ENCODE assay signal across 11 cellular contexts in genomic region chr16:1180772-1181714, GRCh38. TPM values are rescaled to one million over a fixed set of nuclear protein-coding genes. Genes with fewer than 3 reads are reported as not detected.
DNase-seq lines count a peak whose midpoint lies in the region; ATAC-seq and TF ChIP-seq lines count a peak whose summit lies in the region.
"Had no signal": no experiment of that assay in that cellular context is flagged by ENCODE, and none has a peak within 500 bp of the region (broad histone marks: within the 10 kb centered on the region; RNA-seq: fewer than 3 reads in every experiment).

No MANE protein-coding gene starts in this region.

- peak; percentile 49 for DNase-seq in Caki2 (ENCODE audit: low read depth)
- DNase-seq in adrenal gland, result peak in 1 of 7 donors; percentile 13
- DNase-seq in left ventricle myocardium superior, result peak; percentile 68
- DNase-seq in NCI-H2081 (lab: John Stamatoyannopoulos, UW), result no peak
- no peak for DNase-seq in NCI-H128 (lab: John Stamatoyannopoulos, UW; ENCODE audit: unreplicated experiment)
- no peak for DNase-seq in activated naive CD4-positive, alpha-beta T cell treated with anti-CD3 and anti-CD28 coated beads, Interleukin-2, amount 50 U/mL, for 72 hours (ENCODE audit: low spot score in 2 of 2)
- DNase-seq: activated CD4-positive, alpha-beta T cell treated with anti-CD3 and anti-CD28 coated beads for 1 hour; activated gamma-delta T cell treated with Interleukin-2 at 50 U/mL for 16 hours; effector memory CD8-positive, alpha-beta T cell had no signal

- 59 to 67% (median 62%) methylated on average over 18 to 45 of the region's 45 CpGs for WGBS in adrenal gland, 4 donors

- no peak for TF ChIP-seq CTCF in adrenal gland (IDR thresholded peaks at IDR 0.05)

- peak overlapping the region; percentile 30 for H3K9ac ChIP-seq in rectal smooth muscle tissue (ENCODE audit: low read length)

- H3K27me3 ChIP-seq in adrenal gland, result no peaks in the 10 kb centered on the region
- H3K27me3 ChIP-seq in rectal smooth muscle tissue (ENCODE audit: control insufficient read depth, insufficient read depth, low read length), result no peaks in the 10 kb centered on the region

- H3K4me3 ChIP-seq in adrenal gland, result no peak overlapping the region
- H3K4me3 ChIP-seq in rectal smooth muscle tissue (ENCODE audit: low read length), result no peak overlapping the region

- no peaks in the 10 kb centered on the region for H3K36me3 ChIP-seq in adrenal gland (replicated peaks in 1 of 2)
- H3K36me3 ChIP-seq in rectal smooth muscle tissue (ENCODE audit: control insufficient read depth, insufficient read depth, low read length), result no peaks in the 10 kb centered on the region

- H3K4me1 ChIP-seq in adrenal gland (replicated peaks in 1 of 2), result peaks cover 12 to 24% of the 10 kb centered on the region in 2 donors
- H3K4me1 ChIP-seq in rectal smooth muscle tissue (ENCODE audit: control insufficient read depth, insufficient read depth, low read length), result peaks cover 38% of the 10 kb centered on the region

- no peak overlapping the region for H3K27ac Mint-ChIP-seq in activated naive CD4-positive, alpha-beta T cell treated with anti-CD3 and anti-CD28 coated beads, Interleukin-2, amount 50 U/mL, for 72 hours
- H3K27ac Mint-ChIP-seq: effector memory CD8-positive, alpha-beta T cell had no signal

- no peak for TF ChIP-seq POLR2A in adrenal gland (IDR thresholded peaks at IDR 0.05)

- in situ Hi-C loops in Caki2 (cut with HindIII; ENCODE audit: low pct_unique_long_range_greater_than_20kb, low sequenced_read_pairs), result no loop called here

- ATAC-seq in left ventricle myocardium superior, result peak; percentile 75
- ATAC-seq in activated naive CD4-positive, alpha-beta T cell treated with anti-CD3 and anti-CD28 coated beads, Interleukin-2, amount 50 U/mL, for 72 hours, result no peak
- ATAC-seq in GM19328 (IDR thresholded peaks at IDR 0.05; ENCODE audit: unreplicated experiment), result no peak
- ATAC-seq: effector memory CD8-positive, alpha-beta T cell had no signal

- H3K9me3 Mint-ChIP-seq in activated naive CD4-positive, alpha-beta T cell treated with anti-CD3 and anti-CD28 coated beads, Interleukin-2, amount 50 U/mL, for 72 hours, result no peaks in the 10 kb centered on the region
- H3K9me3 Mint-ChIP-seq: effector memory CD8-positive, alpha-beta T cell had no signal

- intact Hi-C loops in adrenal gland (cut with DNase I), result no loop called here
- intact Hi-C loops in left ventricle myocardium superior (cut with micrococcal nuclease), result no loop called here

- H3K36me3 Mint-ChIP-seq in activated naive CD4-positive, alpha-beta T cell treated with anti-CD3 and anti-CD28 coated beads, Interleukin-2, amount 50 U/mL, for 72 hours, result no peaks in the 10 kb centered on the region

- peak overlapping the region in 3 of 5 donors; percentile 26 to 30 (median 27) for H3K27ac ChIP-seq in adrenal gland
- peak overlapping the region; percentile 97 for H3K27ac ChIP-seq in rectal smooth muscle tissue (ENCODE audit: low read depth, low read length)

- no peaks in the 10 kb centered on the region for H3K9me3 ChIP-seq in adrenal gland (replicated peaks in 1 of 3)

RNA-seq across cellular contexts. Expression of gene CACNA1H, which starts 28.1 kb away (rescaled TPM):
- 9.7 and 10.8 TPM in 2 replicates for total RNA-seq in Caki2 (2014; rRNA removed; shearing (Covaris generic); ENCODE audit: low replicate concordance)
- 100 to 1,000 TPM in 1 of 8 donors, 10 to 100 TPM in 7; 25.1 to 121 (median 41.7) TPM for total RNA-seq in adrenal gland
- polyA plus RNA-seq in adrenal gland, result 10 to 100 TPM; 20.1 to 36.2 (median 21.7) TPM
- 3.2 TPM for total RNA-seq in left ventricle myocardium superior
- 1 to 10 TPM in 1 of 2 donors, under 1 TPM in 1; 0.68 to 1.7 TPM for total RNA-seq in activated naive CD4-positive, alpha-beta T cell treated with anti-CD3 and anti-CD28 coated beads, Interleukin-2, amount 50 U/mL, for 72 hours

RNA-seq across cellular contexts. Expression of gene TPSG1, which starts 44.0 kb away (rescaled TPM):
- not detected in 2 replicates for total RNA-seq in Caki2 (2014; rRNA removed; shearing (Covaris generic); ENCODE audit: low replicate concordance)
- 1 to 10 TPM in 1 of 8 donors, under 1 TPM in 2, not detected in 5; 0.18 to 5.5 (median 0.29) TPM for total RNA-seq in adrenal gland
- 1 to 10 TPM in 1 of 3 donors, under 1 TPM in 1, not detected in 1; 0.34 to 2.7 TPM for polyA plus RNA-seq in adrenal gland
- not detected for total RNA-seq in left ventricle myocardium superior
- not detected for total RNA-seq in activated naive CD4-positive, alpha-beta T cell treated with anti-CD3 and anti-CD28 coated beads, Interleukin-2, amount 50 U/mL, for 72 hours

RNA-seq across cellular contexts. Expression of gene TPSB2, which starts 48.9 kb away (rescaled TPM):
- total RNA-seq in Caki2 (2014; rRNA removed; shearing (Covaris generic); ENCODE audit: low replicate concordance), result not detected in 2 replicates
- total RNA-seq in adrenal gland (1 to 10 TPM in 2 of 8 donors, under 1 TPM in 3, not detected in 3; 0.54 to 6.6 (median 0.78) TPM), left ventricle myocardium superior (7.3 TPM)
- 1 to 10 TPM in 1 of 3 donors, under 1 TPM in 1, not detected in 1; 0.32 to 5.1 TPM for polyA plus RNA-seq in adrenal gland
- 1 to 10 TPM in 1 of 2 donors, not detected in 1; 1.3 TPM for total RNA-seq in activated naive CD4-positive, alpha-beta T cell treated with anti-CD3 and anti-CD28 coated beads, Interleukin-2, amount 50 U/mL, for 72 hours

RNA-seq across cellular contexts. Expression of gene TPSAB1, which starts 59.5 kb away (rescaled TPM):
- total RNA-seq in Caki2 (2014; rRNA removed; shearing (Covaris generic); ENCODE audit: low replicate concordance), result not detected in 2 replicates
- total RNA-seq in adrenal gland (1 to 10 TPM in 3 of 8 donors, under 1 TPM in 3, not detected in 2; 0.41 to 4.7 (median 1.0) TPM), left ventricle myocardium superior (4.3 TPM)
- 1 to 10 TPM in 1 of 3 donors, under 1 TPM in 1, not detected in 1; 0.48 to 4.8 TPM for polyA plus RNA-seq in adrenal gland
- under 1 TPM; 0.64 to 0.77 TPM for total RNA-seq in activated naive CD4-positive, alpha-beta T cell treated with anti-CD3 and anti-CD28 coated beads, Interleukin-2, amount 50 U/mL, for 72 hours

Comparison
In these comparisons a context has a peak if more than half of its experiments do, and no peak if none do; other contexts are left out.
1. DNase-seq: peak in Caki2 (single experiment) and left ventricle myocardium superior (single experiment); none in NCI-H2081 (0 of 2), NCI-H128 (single experiment) and activated naive CD4-positive, alpha-beta T cell treated with anti-CD3 and anti-CD28 coated beads, Interleukin-2, amount 50 U/mL, for 72 hours (0 of 2).